Comparison of ENCODE assay signal across 1 cellular context in the genomic region with DNA sequence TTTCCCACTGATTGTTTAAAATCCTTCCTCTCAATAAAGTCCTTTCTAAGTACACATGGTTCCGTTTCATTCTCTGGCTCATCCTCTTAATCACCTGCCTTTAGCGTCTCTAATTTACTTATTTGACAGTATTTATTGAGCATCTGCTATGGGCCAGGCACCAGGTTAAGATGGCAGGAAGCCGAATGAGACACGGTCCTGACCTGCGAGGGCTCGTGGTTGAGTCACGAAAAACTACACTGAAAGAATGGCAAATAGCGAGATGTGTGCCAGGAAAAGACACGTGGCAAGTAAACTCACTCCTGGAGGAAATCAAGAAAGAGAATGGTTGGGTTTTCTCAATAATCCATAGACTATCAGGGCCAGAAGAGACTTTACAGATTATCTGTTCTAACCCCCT.
TF ChIP-seq lines count a peak whose summit lies in the region.

No MANE protein-coding gene starts in this region.

TF ChIP-seq in GM23338, 12 proteins besides CTCF, POLR2A, EP300 and RAD21 (continued from another document):
- TF ChIP-seq, protein P1, sequence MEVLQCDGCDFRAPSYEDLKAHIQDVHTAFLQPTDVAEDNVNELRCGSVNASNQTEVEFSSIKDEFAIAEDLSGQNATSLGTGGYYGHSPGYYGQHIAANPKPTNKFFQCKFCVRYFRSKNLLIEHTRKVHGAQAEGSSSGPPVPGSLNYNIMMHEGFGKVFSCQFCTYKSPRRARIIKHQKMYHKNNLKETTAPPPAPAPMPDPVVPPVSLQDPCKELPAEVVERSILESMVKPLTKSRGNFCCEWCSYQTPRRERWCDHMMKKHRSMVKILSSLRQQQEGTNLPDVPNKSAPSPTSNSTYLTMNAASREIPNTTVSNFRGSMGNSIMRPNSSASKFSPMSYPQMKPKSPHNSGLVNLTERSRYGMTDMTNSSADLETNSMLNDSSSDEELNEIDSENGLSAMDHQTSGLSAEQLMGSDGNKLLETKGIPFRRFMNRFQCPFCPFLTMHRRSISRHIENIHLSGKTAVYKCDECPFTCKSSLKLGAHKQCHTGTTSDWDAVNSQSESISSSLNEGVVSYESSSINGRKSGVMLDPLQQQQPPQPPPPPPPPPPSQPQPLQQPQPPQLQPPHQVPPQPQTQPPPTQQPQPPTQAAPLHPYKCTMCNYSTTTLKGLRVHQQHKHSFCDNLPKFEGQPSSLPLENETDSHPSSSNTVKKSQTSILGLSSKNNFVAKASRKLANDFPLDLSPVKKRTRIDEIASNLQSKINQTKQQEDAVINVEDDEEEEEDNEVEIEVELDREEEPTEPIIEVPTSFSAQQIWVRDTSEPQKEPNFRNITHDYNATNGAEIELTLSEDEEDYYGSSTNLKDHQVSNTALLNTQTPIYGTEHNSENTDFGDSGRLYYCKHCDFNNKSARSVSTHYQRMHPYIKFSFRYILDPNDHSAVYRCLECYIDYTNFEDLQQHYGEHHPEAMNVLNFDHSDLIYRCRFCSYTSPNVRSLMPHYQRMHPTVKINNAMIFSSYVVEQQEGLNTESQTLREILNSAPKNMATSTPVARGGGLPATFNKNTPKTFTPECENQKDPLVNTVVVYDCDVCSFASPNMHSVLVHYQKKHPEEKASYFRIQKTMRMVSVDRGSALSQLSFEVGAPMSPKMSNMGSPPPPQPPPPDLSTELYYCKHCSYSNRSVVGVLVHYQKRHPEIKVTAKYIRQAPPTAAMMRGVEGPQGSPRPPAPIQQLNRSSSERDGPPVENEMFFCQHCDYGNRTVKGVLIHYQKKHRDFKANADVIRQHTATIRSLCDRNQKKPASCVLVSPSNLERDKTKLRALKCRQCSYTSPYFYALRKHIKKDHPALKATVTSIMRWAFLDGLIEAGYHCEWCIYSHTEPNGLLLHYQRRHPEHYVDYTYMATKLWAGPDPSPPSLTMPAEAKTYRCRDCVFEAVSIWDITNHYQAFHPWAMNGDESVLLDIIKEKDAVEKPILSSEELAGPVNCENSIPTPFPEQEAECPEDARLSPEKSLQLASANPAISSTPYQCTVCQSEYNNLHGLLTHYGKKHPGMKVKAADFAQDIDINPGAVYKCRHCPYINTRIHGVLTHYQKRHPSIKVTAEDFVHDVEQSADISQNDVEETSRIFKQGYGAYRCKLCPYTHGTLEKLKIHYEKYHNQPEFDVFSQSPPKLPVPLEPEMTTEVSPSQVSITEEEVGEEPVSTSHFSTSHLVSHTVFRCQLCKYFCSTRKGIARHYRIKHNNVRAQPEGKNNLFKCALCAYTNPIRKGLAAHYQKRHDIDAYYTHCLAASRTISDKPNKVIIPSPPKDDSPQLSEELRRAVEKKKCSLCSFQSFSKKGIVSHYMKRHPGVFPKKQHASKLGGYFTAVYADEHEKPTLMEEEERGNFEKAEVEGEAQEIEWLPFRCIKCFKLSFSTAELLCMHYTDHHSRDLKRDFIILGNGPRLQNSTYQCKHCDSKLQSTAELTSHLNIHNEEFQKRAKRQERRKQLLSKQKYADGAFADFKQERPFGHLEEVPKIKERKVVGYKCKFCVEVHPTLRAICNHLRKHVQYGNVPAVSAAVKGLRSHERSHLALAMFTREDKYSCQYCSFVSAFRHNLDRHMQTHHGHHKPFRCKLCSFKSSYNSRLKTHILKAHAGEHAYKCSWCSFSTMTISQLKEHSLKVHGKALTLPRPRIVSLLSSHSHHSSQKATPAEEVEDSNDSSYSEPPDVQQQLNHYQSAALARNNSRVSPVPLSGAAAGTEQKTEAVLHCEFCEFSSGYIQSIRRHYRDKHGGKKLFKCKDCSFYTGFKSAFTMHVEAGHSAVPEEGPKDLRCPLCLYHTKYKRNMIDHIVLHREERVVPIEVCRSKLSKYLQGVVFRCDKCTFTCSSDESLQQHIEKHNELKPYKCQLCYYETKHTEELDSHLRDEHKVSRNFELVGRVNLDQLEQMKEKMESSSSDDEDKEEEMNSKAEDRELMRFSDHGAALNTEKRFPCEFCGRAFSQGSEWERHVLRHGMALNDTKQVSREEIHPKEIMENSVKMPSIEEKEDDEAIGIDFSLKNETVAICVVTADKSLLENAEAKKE (CRISPR knock-in tag; IDR thresholded peaks at IDR 0.05), result no peak
- TF ChIP-seq ZNF331 (CRISPR knock-in tag; IDR thresholded peaks at IDR 0.05; ENCODE audit: low read depth), result no peak
- no peak for TF ChIP-seq POLR2AphosphoS5 (IDR thresholded peaks at IDR 0.05; ENCODE audit: low read depth)
- no peak for TF ChIP-seq CREB1 (CRISPR knock-in tag; IDR thresholded peaks at IDR 0.05; ENCODE audit: low read depth)
- no peak for TF ChIP-seq ZNF114 (CRISPR knock-in tag; IDR thresholded peaks at IDR 0.05)
